1 cellular context compared by ENCODE assay signal in genomic region chr2:16279641-16280040, GRCh38.
TF ChIP-seq lines count a peak whose summit lies in the region.

No MANE protein-coding gene starts in this region.

TF ChIP-seq in neural cell, 6 proteins besides CTCF, POLR2A, EP300 and RAD21:
- TF ChIP-seq REST (IDR thresholded peaks at IDR 0.05; ENCODE audit: borderline replicate concordance) = no peak
- TF ChIP-seq EZH2 (IDR thresholded peaks at IDR 0.05; ENCODE audit: borderline replicate concordance, insufficient read depth, low read length, poor library complexity, severe bottlenecking) = no peak
- TF ChIP-seq MXI1 (conservative IDR thresholded peaks at IDR 0.05; ENCODE audit: poor library complexity, severe bottlenecking) = no peak
- TF ChIP-seq POLR2AphosphoS5 (IDR thresholded peaks at IDR 0.05) = no peak
- no peak for TF ChIP-seq TAF1 (IDR thresholded peaks at IDR 0.05; ENCODE audit: low read depth)
- no peak for TF ChIP-seq SMC3 (conservative IDR thresholded peaks at IDR 0.05; ENCODE audit: poor library complexity)
